In the genomic region with DNA sequence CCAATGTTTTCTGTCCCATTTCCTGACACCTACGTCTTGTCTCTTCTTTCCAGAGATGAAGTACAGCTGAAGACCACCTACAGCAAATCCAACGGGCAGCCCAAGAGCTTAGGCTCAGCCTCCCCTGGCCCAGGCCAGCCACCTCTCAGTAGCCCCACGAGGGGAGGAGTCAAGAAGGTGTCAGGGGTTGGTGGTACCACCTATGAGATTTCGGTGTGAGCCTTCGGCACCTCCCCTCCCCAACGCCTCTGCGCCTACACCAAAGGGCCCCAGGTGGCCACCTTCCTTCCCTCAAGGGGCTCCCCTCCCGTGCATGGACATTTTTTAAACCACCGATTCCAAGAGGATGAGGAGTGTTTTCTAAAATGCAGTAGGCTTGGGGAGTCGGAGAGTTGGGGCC, we compare ENCODE assay signal across 22 cellular contexts.
"Had no signal": no experiment of that assay in that cellular context is flagged by ENCODE, and none has a peak within 500 bp of the region (broad histone marks: within the 10 kb centered on the region; RNA-seq: fewer than 3 reads in every experiment).

No MANE protein-coding gene starts in this region.

- H3K9me3 Mint-ChIP-seq: naive thymus-derived CD8-positive, alpha-beta T cell; stimulated activated memory B cell treated with anti-CD40 and anti-IgM and Interleukin-4, amounts not matched to agents 10 μg/mL and 1 μg/mL and 100 μg/mL, for 72 hours had no signal

- H3K4me3 Mint-ChIP-seq: naive thymus-derived CD8-positive, alpha-beta T cell; stimulated activated memory B cell treated with anti-CD40 and anti-IgM and Interleukin-4, amounts not matched to agents 10 μg/mL and 1 μg/mL and 100 μg/mL, for 72 hours had no signal

- ATAC-seq: psoas muscle had no signal

- H3K27ac ChIP-seq: heart left ventricle, neutrophil, psoas muscle, right lobe of liver, stomach, thoracic aorta had no signal

- H3K9me3 ChIP-seq: heart left ventricle, mucosa of descending colon, neutrophil, psoas muscle, right lobe of liver, stomach, thoracic aorta had no signal

- DNase-seq: cortex of kidney; dorsolateral prefrontal cortex; effector CD8-positive, alpha-beta T cell; heart left ventricle; hippocampal formation; islet precursor cell; mammary epithelial cell; mucosa of descending colon; naive thymus-derived CD8-positive, alpha-beta T cell; psoas muscle; retina; right lobe of liver; stimulated activated CD4-positive, alpha-beta T cell treated with anti-CD3 and anti-CD28 coated beads, Interleukin-4, amount 100 ng/mL, for 1 hour; stimulated activated CD8-positive, alpha-beta memory T cell treated with anti-CD3 and anti-CD28 coated beads, Interleukin-4, amount 100 ng/mL, for 48 hours; stomach; substantia nigra; trophoblast cell had no signal

- H3K4me3 ChIP-seq: dorsolateral prefrontal cortex, heart left ventricle, mucosa of descending colon, psoas muscle, right lobe of liver, stomach, thoracic aorta had no signal

- H3K27ac Mint-ChIP-seq: stimulated activated memory B cell treated with anti-CD40 and anti-IgM and Interleukin-4, amounts not matched to agents 10 μg/mL and 1 μg/mL and 100 μg/mL, for 72 hours had no signal

- H3K27me3 ChIP-seq: dorsolateral prefrontal cortex, heart left ventricle, neutrophil, right lobe of liver, stomach had no signal

- H3K4me1 ChIP-seq: heart left ventricle, psoas muscle, right lobe of liver, stomach had no signal

- H3K27me3 Mint-ChIP-seq: naive thymus-derived CD8-positive, alpha-beta T cell; stimulated activated memory B cell treated with anti-CD40 and anti-IgM and Interleukin-4, amounts not matched to agents 10 μg/mL and 1 μg/mL and 100 μg/mL, for 72 hours had no signal

- H3K4me1 Mint-ChIP-seq: stimulated activated memory B cell treated with anti-CD40 and anti-IgM and Interleukin-4, amounts not matched to agents 10 μg/mL and 1 μg/mL and 100 μg/mL, for 72 hours had no signal

- FAIRE-seq: endometrium, frontal cortex had no signal
